Comparison of ENCODE assay signal across 32 cellular contexts in genomic region chr15:74444106-74445062, GRCh38. TPM values are rescaled to one million over a fixed set of nuclear protein-coding genes. Genes with fewer than 3 reads are reported as not detected.
DNase-seq lines count a peak whose midpoint lies in the region; ATAC-seq and TF ChIP-seq lines count a peak whose summit lies in the region.
"Had no signal": no experiment of that assay in that cellular context is flagged by ENCODE, and none has a peak within 500 bp of the region (broad histone marks: within the 10 kb centered on the region; RNA-seq: fewer than 3 reads in every experiment).

No MANE protein-coding gene starts in this region.

- TF ChIP-seq RAD21 in liver (IDR thresholded peaks at IDR 0.05): peak in 1 of 2 donors; percentile 33

- H3K27me3 ChIP-seq in right cardiac atrium (ENCODE audit: control insufficient read depth, insufficient read depth) (no peaks in the 10 kb centered on the region), liver (ENCODE audit: control insufficient read depth in 4 of 4, insufficient read depth in 4 of 4, low read length in 3 of 4) (no peaks in the 10 kb centered on the region)
- H3K27me3 ChIP-seq: cardiac muscle cell, heart right ventricle, neural progenitor cell, testis had no signal

- intact Hi-C loops in right cardiac atrium (cut with DNase I) (no loop called here), Right ventricle myocardium inferior (cut with DNase I) (loop anchor here (5.0 kb wide), 1 partner anchor 43 kb away; no protein-coding TSS in a partner anchor)

- 36% methylated on average over 8 of the region's 8 CpGs for WGBS in right cardiac atrium
- WGBS in liver: 32% methylated on average over 8 of the region's 8 CpGs

- H3K9me3 ChIP-seq in right cardiac atrium (ENCODE audit: control insufficient read depth, low read length) (no peaks in the 10 kb centered on the region), liver (ENCODE audit: control insufficient read depth in 4 of 4, low read length in 3 of 4) (no peaks in the 10 kb centered on the region)
- H3K9me3 ChIP-seq: heart right ventricle, testis had no signal

- TF ChIP-seq CTCF in liver (IDR thresholded peaks at IDR 0.05; ENCODE audit: low read depth, low read length, missing input control): no peak

- peaks cover 3 to 20% (median 16%) of the 10 kb centered on the region in 4 donors for H3K36me3 ChIP-seq in liver (ENCODE audit: control insufficient read depth in 4 of 4, insufficient read depth in 3 of 4, low read depth in 1 of 4, low read length in 3 of 4)
- H3K36me3 ChIP-seq: neural progenitor cell had no signal

- no peak for DNase-seq in right cardiac atrium
- DNase-seq in Right ventricle myocardium inferior (ENCODE audit: missing footprints): no peak
- DNase-seq in pulmonary artery endothelial cell (ENCODE audit: low read depth, low spot score): peak; percentile 29
- no peak for DNase-seq in putamen (ENCODE audit: low spot score)
- DNase-seq in effector CD8-positive, alpha-beta T cell (lab: John Stamatoyannopoulos, UW): no peak
- DNase-seq: activated CD4-positive, alpha-beta T cell treated with anti-CD3 and anti-CD28 coated beads for 48 hours; activated CD8-positive, alpha-beta memory T cell treated with anti-CD3 and anti-CD28 coated beads for 24 hours; activated naive CD4-positive, alpha-beta T cell treated with anti-CD3 and anti-CD28 coated beads, Interleukin-2, amount 50 U/mL, for 16 hours; activated T-cell treated with anti-CD3 and anti-CD28 coated beads for 4 hours; CD4-positive, CD25-positive, alpha-beta regulatory T cell; cortex of kidney; DND-41; foreskin melanocyte; GF-D8; heart right ventricle; kidney; mammary epithelial cell; NCI-H146; NCI-H2107; NCI-H748 treated with DMSO at 0.1 percent for 48 hours; stimulated activated naive B cell treated with anti-CD40 and anti-IgM and Interleukin-4, amounts not matched to agents 10 μg/mL and 1 μg/mL and 100 μg/mL, for 72 hours; SW 1271; T-helper 9 cell; testis; WERI-Rb-1 had no signal

- H3K4me3 ChIP-seq in right cardiac atrium (ENCODE audit: low read length): no peak overlapping the region
- H3K4me3 ChIP-seq in liver (ENCODE audit: low read depth in 1 of 3, low read length in 3 of 3): no peak overlapping the region
- H3K4me3 ChIP-seq: cardiac muscle cell, GM23338, heart right ventricle, neural progenitor cell, testis had no signal

- H3K27ac ChIP-seq in right cardiac atrium (ENCODE audit: low read length) (no peak overlapping the region), liver (ENCODE audit: low read depth in 1 of 2, low read length in 2 of 2) (peak overlapping the region; percentile 60 to 65)
- H3K27ac ChIP-seq: cardiac muscle cell, neural progenitor cell, parathyroid adenoma, testis, WERI-Rb-1 had no signal

- peaks cover 5% of the 10 kb centered on the region for H3K4me1 ChIP-seq in right cardiac atrium (ENCODE audit: control insufficient read depth, insufficient read depth, low read length)
- peaks cover 29 to 51% (median 46%) of the 10 kb centered on the region in 4 donors for H3K4me1 ChIP-seq in liver (ENCODE audit: control insufficient read depth in 4 of 4, insufficient read depth in 4 of 4, low read length in 3 of 4)
- H3K4me1 ChIP-seq: parathyroid adenoma had no signal

- no peak overlapping the region for H3K9ac ChIP-seq in liver (ENCODE audit: low read depth in 1 of 2, low read length in 2 of 2)
- H3K9ac ChIP-seq: neural progenitor cell, parathyroid adenoma had no signal

- ATAC-seq in right cardiac atrium: peak; percentile 48 to 50
- ATAC-seq in Right ventricle myocardium inferior: no peak
- no peak for ATAC-seq in GM21447 (IDR thresholded peaks at IDR 0.05; ENCODE audit: unreplicated experiment)
- ATAC-seq in GM19395 (IDR thresholded peaks at IDR 0.05; ENCODE audit: unreplicated experiment): no peak
- ATAC-seq: GM23338; stimulated activated naive B cell treated with anti-CD40 and anti-IgM and Interleukin-4, amounts not matched to agents 10 μg/mL and 1 μg/mL and 100 μg/mL, for 72 hours had no signal

TF ChIP-seq in liver, 16 proteins besides CTCF, POLR2A, EP300 and RAD21:
- TF ChIP-seq, protein P1, sequence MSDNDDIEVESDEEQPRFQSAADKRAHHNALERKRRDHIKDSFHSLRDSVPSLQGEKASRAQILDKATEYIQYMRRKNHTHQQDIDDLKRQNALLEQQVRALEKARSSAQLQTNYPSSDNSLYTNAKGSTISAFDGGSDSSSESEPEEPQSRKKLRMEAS (IDR thresholded peaks at IDR 0.05): peak; percentile 12
- TF ChIP-seq, protein P2, sequence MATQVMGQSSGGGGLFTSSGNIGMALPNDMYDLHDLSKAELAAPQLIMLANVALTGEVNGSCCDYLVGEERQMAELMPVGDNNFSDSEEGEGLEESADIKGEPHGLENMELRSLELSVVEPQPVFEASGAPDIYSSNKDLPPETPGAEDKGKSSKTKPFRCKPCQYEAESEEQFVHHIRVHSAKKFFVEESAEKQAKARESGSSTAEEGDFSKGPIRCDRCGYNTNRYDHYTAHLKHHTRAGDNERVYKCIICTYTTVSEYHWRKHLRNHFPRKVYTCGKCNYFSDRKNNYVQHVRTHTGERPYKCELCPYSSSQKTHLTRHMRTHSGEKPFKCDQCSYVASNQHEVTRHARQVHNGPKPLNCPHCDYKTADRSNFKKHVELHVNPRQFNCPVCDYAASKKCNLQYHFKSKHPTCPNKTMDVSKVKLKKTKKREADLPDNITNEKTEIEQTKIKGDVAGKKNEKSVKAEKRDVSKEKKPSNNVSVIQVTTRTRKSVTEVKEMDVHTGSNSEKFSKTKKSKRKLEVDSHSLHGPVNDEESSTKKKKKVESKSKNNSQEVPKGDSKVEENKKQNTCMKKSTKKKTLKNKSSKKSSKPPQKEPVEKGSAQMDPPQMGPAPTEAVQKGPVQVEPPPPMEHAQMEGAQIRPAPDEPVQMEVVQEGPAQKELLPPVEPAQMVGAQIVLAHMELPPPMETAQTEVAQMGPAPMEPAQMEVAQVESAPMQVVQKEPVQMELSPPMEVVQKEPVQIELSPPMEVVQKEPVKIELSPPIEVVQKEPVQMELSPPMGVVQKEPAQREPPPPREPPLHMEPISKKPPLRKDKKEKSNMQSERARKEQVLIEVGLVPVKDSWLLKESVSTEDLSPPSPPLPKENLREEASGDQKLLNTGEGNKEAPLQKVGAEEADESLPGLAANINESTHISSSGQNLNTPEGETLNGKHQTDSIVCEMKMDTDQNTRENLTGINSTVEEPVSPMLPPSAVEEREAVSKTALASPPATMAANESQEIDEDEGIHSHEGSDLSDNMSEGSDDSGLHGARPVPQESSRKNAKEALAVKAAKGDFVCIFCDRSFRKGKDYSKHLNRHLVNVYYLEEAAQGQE (IDR thresholded peaks at IDR 0.05): peak; percentile 37
- no peak for TF ChIP-seq EGR1 (IDR thresholded peaks at IDR 0.05; ENCODE audit: low read depth in 2 of 2)
- TF ChIP-seq FOXA1 (IDR thresholded peaks at IDR 0.05): no peak
- TF ChIP-seq RXRA (IDR thresholded peaks at IDR 0.05): peak; percentile 96
- peak in 1 of 2 donors; percentile 69 for TF ChIP-seq GABPA (IDR thresholded peaks at IDR 0.05 in 1 of 2, conservative IDR thresholded peaks at IDR 0.05 in 1 of 2)
- peak; percentile 90 for TF ChIP-seq SP1 (IDR thresholded peaks at IDR 0.05)
- peak; percentile 41 for TF ChIP-seq HNF4G (IDR thresholded peaks at IDR 0.05)
- TF ChIP-seq TAF1 (conservative IDR thresholded peaks at IDR 0.05): no peak
- peak; percentile 41 for TF ChIP-seq YY1 (IDR thresholded peaks at IDR 0.05)
- TF ChIP-seq ZBTB33 (IDR thresholded peaks at IDR 0.05): no peak
- peak in 1 of 2 donors; percentile 42 for TF ChIP-seq JUND (IDR thresholded peaks at IDR 0.05)
- peak; percentile 83 to 87 for TF ChIP-seq HNF4A (conservative IDR thresholded peaks at IDR 0.05)
- peak; percentile 99 for TF ChIP-seq NR2F2 (IDR thresholded peaks at IDR 0.05)
- TF ChIP-seq, protein P3, sequence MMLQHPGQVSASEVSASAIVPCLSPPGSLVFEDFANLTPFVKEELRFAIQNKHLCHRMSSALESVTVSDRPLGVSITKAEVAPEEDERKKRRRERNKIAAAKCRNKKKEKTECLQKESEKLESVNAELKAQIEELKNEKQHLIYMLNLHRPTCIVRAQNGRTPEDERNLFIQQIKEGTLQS (IDR thresholded peaks at IDR 0.05): no peak
- TF ChIP-seq FOXA2 (IDR thresholded peaks at IDR 0.05): peak; percentile 30

RNA-seq across cellular contexts. Expression of gene SEMA7A, which starts 10.6 kb away (rescaled TPM):
- total RNA-seq in right cardiac atrium (1 to 10 TPM; 1.7 to 3.3 (median 2.2) TPM), Right ventricle myocardium inferior (1.6 TPM), liver (10 to 100 TPM in 1 of 2 donors, 1 to 10 TPM in 1; 1.4 to 18.1 TPM), pulmonary artery endothelial cell (0.73 and 1.3 TPM in 2 replicates)
- polyA plus RNA-seq in right cardiac atrium (1.8 TPM), liver (1 to 10 TPM in 1 of 2 donors, under 1 TPM in 1; 0.14 to 1.4 TPM)

RNA-seq across cellular contexts. Expression of gene UBL7, which starts 16.6 kb away (rescaled TPM):
- total RNA-seq in right cardiac atrium (10 to 100 TPM; 35.8 to 59.3 (median 49.8) TPM), Right ventricle myocardium inferior (47.7 TPM), liver (10 to 100 TPM; 12.7 to 17.6 TPM), pulmonary artery endothelial cell (27.2 and 33.1 TPM in 2 replicates)
- polyA plus RNA-seq in right cardiac atrium (49.0 TPM), liver (10 to 100 TPM; 18.9 to 19.5 TPM)

Comparison
In these comparisons a context has a peak if more than half of its experiments do, and no peak if none do; other contexts are left out.
1. ATAC-seq: peak in right cardiac atrium (2 of 2); none in Right ventricle myocardium inferior (single experiment), GM21447 (single experiment) and GM19395 (single experiment).